ENCODE assay signal across 16 cellular contexts in the genomic region with DNA sequence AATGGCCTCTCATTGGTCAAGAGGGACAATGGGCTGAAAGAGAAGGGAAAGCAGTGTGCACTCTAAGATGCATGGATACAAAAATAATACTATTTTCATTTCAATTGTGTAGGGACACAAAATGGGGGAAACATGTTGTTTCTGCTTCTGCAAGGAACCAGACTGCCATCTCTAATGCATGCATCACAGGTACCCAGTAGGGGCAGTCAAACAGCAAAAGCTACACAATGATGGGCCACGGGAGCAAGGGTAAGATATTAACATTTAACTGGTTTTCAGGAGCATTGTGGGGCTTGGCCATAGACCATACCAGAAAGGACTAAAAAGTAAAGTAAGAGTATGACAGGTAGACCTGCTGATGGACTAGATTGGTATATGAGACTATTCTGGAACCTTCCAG.
"Had no signal": no experiment of that assay in that cellular context is flagged by ENCODE, and none has a peak within 500 bp of the region (broad histone marks: within the 10 kb centered on the region; RNA-seq: fewer than 3 reads in every experiment).

No MANE protein-coding gene starts in this region.

- H3K4me3 ChIP-seq: esophagus muscularis mucosa, gastroesophageal sphincter, sigmoid colon, skin epidermis, suprapubic skin, thyroid gland, upper lobe of right lung, vagina had no signal

- H3K27me3 Mint-ChIP-seq: naive thymus-derived CD4-positive, alpha-beta T cell had no signal

- H3K4me1 ChIP-seq: esophagus muscularis mucosa, gastroesophageal sphincter, suprapubic skin, thyroid gland, upper lobe of right lung, vagina had no signal

- ATAC-seq: gastroesophageal sphincter; naive thymus-derived CD4-positive, alpha-beta T cell; upper lobe of right lung had no signal

- H3K9me3 ChIP-seq: neutrophil, thyroid gland, upper lobe of right lung, vagina had no signal

- H3K36me3 ChIP-seq: esophagus muscularis mucosa, gastroesophageal sphincter, neutrophil, sigmoid colon, suprapubic skin, thyroid gland, upper lobe of right lung, vagina had no signal

- DNase-seq: effector memory CD4-positive, alpha-beta T cell; foreskin fibroblast; glutamatergic neuron; naive thymus-derived CD4-positive, alpha-beta T cell; nephron progenitor cell; sigmoid colon; stimulated activated naive CD4-positive, alpha-beta T cell treated with Interleukin-2 at 50 U/mL for 16 hours; thyroid gland; upper lobe of right lung had no signal

- H3K4me1 Mint-ChIP-seq: naive thymus-derived CD4-positive, alpha-beta T cell had no signal

- H3K27ac Mint-ChIP-seq: naive thymus-derived CD4-positive, alpha-beta T cell; nephron progenitor cell had no signal

- H3K4me3 Mint-ChIP-seq: naive thymus-derived CD4-positive, alpha-beta T cell; nephron progenitor cell had no signal

- H3K27ac ChIP-seq: epithelial cell of prostate, esophagus muscularis mucosa, gastroesophageal sphincter, neutrophil, sigmoid colon, skin epidermis, suprapubic skin, thyroid gland, upper lobe of right lung, vagina had no signal

- H3K27me3 ChIP-seq: esophagus muscularis mucosa, gastroesophageal sphincter, neutrophil, sigmoid colon, suprapubic skin, thyroid gland, upper lobe of right lung, vagina had no signal
